ENCODE assay signal across 8 cellular contexts in genomic region chr9:136117291-136118060, GRCh38. TPM values are rescaled to one million over a fixed set of nuclear protein-coding genes. Genes with fewer than 3 reads are reported as not detected.
DNase-seq lines count a peak whose midpoint lies in the region; ATAC-seq and TF ChIP-seq lines count a peak whose summit lies in the region.

No MANE protein-coding gene starts in this region.

- 40 to 43% (median 41%) methylated on average over 29 to 30 of the region's 30 CpGs for WGBS in ovary, 3 donors

- CTCF ChIA-PET in T-cell (lab: Charles Lee) = no interaction called here

- peak overlapping the region in 1 of 2 donors; percentile 86 for H3K27ac Mint-ChIP-seq in T-cell

- H3K9me3 ChIP-seq in ovary = no peaks in the 10 kb centered on the region

- peak; percentile 47 for TF ChIP-seq POLR2A in GM18526 (IDR thresholded peaks at IDR 0.05; ENCODE audit: extremely low read depth, insufficient read length)
- TF ChIP-seq POLR2A in ovary (IDR thresholded peaks at IDR 0.05) = no peak

- H3K4me3 ChIP-seq in ovary = peak overlapping the region; percentile 73

- intact Hi-C loops in ovary (cut with DNase I) = no loop called here
- intact Hi-C loops in posterior cingulate gyrus (cut with DNase I) = loop anchor here (1.0 kb wide), 2 partner anchors 8 to 156 kb away; partner anchors contain the start of gene UBAC1

- H3K36me3 Mint-ChIP-seq in T-cell = no peaks in the 10 kb centered on the region

- no peaks in the 10 kb centered on the region for H3K27me3 Mint-ChIP-seq in T-cell

- POLR2A ChIA-PET in T-cell (lab: Charles Lee) = no interaction called here

- peak overlapping the region; percentile 76 to 95 for H3K27ac ChIP-seq in ovary

- TF ChIP-seq EP300 in ovary (IDR thresholded peaks at IDR 0.05) = no peak

- peaks cover 18 to 36% (median 35%) of the 10 kb centered on the region in 3 donors for H3K4me1 Mint-ChIP-seq in T-cell

- H3K4me1 ChIP-seq in ovary (ENCODE audit: insufficient read depth) = peaks cover 5% of the 10 kb centered on the region

- no peaks in the 10 kb centered on the region for H3K27me3 ChIP-seq in ovary

- H3K36me3 ChIP-seq in ovary = no peaks in the 10 kb centered on the region

- DNase-seq in T-cell (no peak), fibroblast of gingiva (ENCODE audit: low read depth) (peak; percentile 19), ovary (peak in 1 of 5 donors; percentile 37), DMS153 (lab: John Stamatoyannopoulos, UW) (no peak), NCI-H1436 treated with DMSO at 0.1 percent for 48 hours (lab: John Stamatoyannopoulos, UW) (no peak), posterior cingulate gyrus (no peak)

- no peaks in the 10 kb centered on the region for H3K9me3 Mint-ChIP-seq in T-cell

- no peak for TF ChIP-seq CTCF in ovary (IDR thresholded peaks at IDR 0.05)

- peak overlapping the region; percentile 67 to 82 (median 67) for H3K4me3 Mint-ChIP-seq in T-cell

- peak; percentile 5 for ATAC-seq in HG02943 (IDR thresholded peaks at IDR 0.05; ENCODE audit: low read depth, unreplicated experiment)
- ATAC-seq in T-cell (replicated peaks in 1 of 4) = no peak

RNA-seq across cellular contexts. Expression of gene TMEM250, which starts 1.2 kb away (rescaled TPM):
- 10 to 100 TPM; 21.0 to 77.9 (median 63.0) TPM for total RNA-seq in T-cell
- total RNA-seq in ovary = 10 to 100 TPM; 13.8 to 35.2 (median 26.2) TPM
- polyA plus RNA-seq in ovary = 10 to 100 TPM in 1 of 2 donors, 1 to 10 TPM in 1; 3.7 to 19.3 TPM

RNA-seq across cellular contexts. Expression of gene NACC2, which starts 22.4 kb away (rescaled TPM):
- total RNA-seq in T-cell (10 to 100 TPM in 3 of 5 donors, 1 to 10 TPM in 2; 4.2 to 11.7 (median 11.3) TPM), ovary (10 to 100 TPM; 14.3 to 47.0 (median 29.8) TPM)
- polyA plus RNA-seq in ovary = 1 to 10 TPM; 7.0 to 7.6 TPM
